In genomic region chr6:84052883-84053241, GRCh38 we compare ENCODE assay signal across 18 cellular contexts. TPM values are rescaled to one million over a fixed set of nuclear protein-coding genes. Genes with fewer than 3 reads are reported as not detected.
DNase-seq lines count a peak whose midpoint lies in the region; ATAC-seq and TF ChIP-seq lines count a peak whose summit lies in the region.
"Had no signal": no experiment of that assay in that cellular context is flagged by ENCODE, and none has a peak within 500 bp of the region (broad histone marks: within the 10 kb centered on the region; RNA-seq: fewer than 3 reads in every experiment).

No MANE protein-coding gene starts in this region.

- H3K4me1 ChIP-seq in H9 (ENCODE audit: insufficient read depth, low read length) (peaks cover 4% of the 10 kb centered on the region), hepatocyte (ENCODE audit: insufficient read depth) (peaks cover 7% of the 10 kb centered on the region), OCI-LY7 (ENCODE audit: insufficient read depth, low read length, poor library complexity, severe bottlenecking) (no peaks in the 10 kb centered on the region), prostate gland (replicated peaks) (no peaks in the 10 kb centered on the region)
- H3K4me1 ChIP-seq: foreskin keratinocyte had no signal

- H3K27me3 Mint-ChIP-seq in H9 (ENCODE audit: low read depth), result no peaks in the 10 kb centered on the region; the same call in 1 of the 2 replicates
- H3K27me3 Mint-ChIP-seq in WTC11 (ENCODE audit: low read depth), result no peaks in the 10 kb centered on the region
- peaks cover 6% of the 10 kb centered on the region for H3K27me3 Mint-ChIP-seq in osteocyte (ENCODE audit: unreplicated experiment)
- H3K27me3 Mint-ChIP-seq: stimulated activated memory B cell treated with anti-CD40 and anti-IgM and Interleukin-4, amounts not matched to agents 10 μg/mL and 1 μg/mL and 100 μg/mL, for 72 hours had no signal

- WGBS in H9 (ENCODE audit: extremely low coverage, insufficient read length, low lambda C conversion rate), result no CpG with 5 or more reads among the region's 7 CpGs
- 56% methylated on average over 7 of the region's 7 CpGs for WGBS in hepatocyte (ENCODE audit: low lambda C conversion rate, missing lambda C conversion rate)
- 82% methylated on average over 7 of the region's 7 CpGs for WGBS in prostate gland

- H3K79me1 ChIP-seq in H9 (ENCODE audit: insufficient read depth, low read depth, low read length, poor library complexity, severe bottlenecking), result no peaks in the 10 kb centered on the region

- H3K18ac ChIP-seq in H9 (ENCODE audit: insufficient read length, low read depth, low read length), result no peak overlapping the region

- H2AFZ ChIP-seq in H9 (ENCODE audit: low read length), result no peak overlapping the region
- peak overlapping the region; percentile 33 for H2AFZ ChIP-seq in hepatocyte
- no peak overlapping the region for H2AFZ ChIP-seq in OCI-LY7 (ENCODE audit: low read length)
- H2AFZ ChIP-seq: PC-9 had no signal

- H4K5ac ChIP-seq in H9 (ENCODE audit: insufficient read length, low read depth, low read length), result no peak overlapping the region

- no peaks in the 10 kb centered on the region for H3K23me2 ChIP-seq in H9 (ENCODE audit: insufficient read length, low read depth, low read length, poor library complexity, severe bottlenecking)

- H3K27ac ChIP-seq in H9 (ENCODE audit: insufficient read length, low read depth, low read length) (no peak overlapping the region), hepatocyte (no peak overlapping the region), OCI-LY7 (ENCODE audit: low read depth, low read length, poor library complexity, severe bottlenecking) (no peak overlapping the region), prostate gland (no peak overlapping the region)
- H3K27ac ChIP-seq: brain microvascular endothelial cell, foreskin keratinocyte, PC-9 had no signal

- no peak overlapping the region for H3K14ac ChIP-seq in H9 (ENCODE audit: insufficient read depth, low read length)

- H2BK15ac ChIP-seq in H9 (ENCODE audit: low read depth, low read length), result no peak overlapping the region

- ATAC-seq in WTC11, result peak; percentile 59
- ATAC-seq: activated CD4-positive, CD25-positive, alpha-beta regulatory T cell treated with anti-CD3 and anti-CD28 coated beads, Interleukin-2, amount 50 U/mL, for 24 hours; activated CD8-positive, alpha-beta T cell treated with anti-CD3 and anti-CD28 coated beads, Interleukin-2, amount 10 ng/mL, durations not matched to agents 7 days and 5 days; activated T-cell treated with anti-CD3 and anti-CD28 coated beads, Interleukin-2, amount 50 U/mL, for 72 hours; stimulated activated memory B cell treated with anti-CD40 and anti-IgM and Interleukin-4, amounts not matched to agents 10 μg/mL and 1 μg/mL and 100 μg/mL, for 72 hours had no signal

- no peaks in the 10 kb centered on the region for H3K79me2 ChIP-seq in H9 (ENCODE audit: insufficient read depth, low read length)
- H3K79me2 ChIP-seq in hepatocyte, result no peaks in the 10 kb centered on the region
- H3K79me2 ChIP-seq in OCI-LY7 (ENCODE audit: insufficient read depth, low read depth, low read length), result no peaks in the 10 kb centered on the region

- H3K4me3 ChIP-seq in hepatocyte (no peak overlapping the region), OCI-LY7 (ENCODE audit: low read depth, low read length, poor library complexity, severe bottlenecking) (no peak overlapping the region), prostate gland (no peak overlapping the region)
- H3K4me3 ChIP-seq: PC-9 had no signal

- CTCF ChIA-PET in WTC11 (lab: Charles Lee), result interaction anchor here (1.0 to 1.7 kb wide), 8 partner anchors 9 to 438 kb away, joined by 3 to 10 read pairs (median 4); partner anchors contain the start of genes CEP162 and CYB5R4
- CTCF ChIA-PET in OCI-LY7 (lab: Charles Lee; ENCODE audit: unreplicated experiment), result no interaction called here

- no peak overlapping the region for H2AK5ac ChIP-seq in H9 (ENCODE audit: insufficient read length, low read length)

- H2BK20ac ChIP-seq in H9 (ENCODE audit: low read depth, low read length, poor library complexity, severe bottlenecking), result no peak overlapping the region

- H2BK5ac ChIP-seq in H9 (ENCODE audit: insufficient read length, low read length), result no peak overlapping the region

- H3K56ac ChIP-seq in H9 (ENCODE audit: insufficient read length, low read depth, low read length), result no peak overlapping the region

- POLR2A ChIA-PET in WTC11 (lab: Charles Lee), result no interaction called here
- POLR2A ChIA-PET in OCI-LY7 (lab: Charles Lee), result no interaction called here

- H3K4ac ChIP-seq in H9 (ENCODE audit: low read depth, low read length), result no peak overlapping the region

- H3K9me3 ChIP-seq in H9 (ENCODE audit: control insufficient read depth, low read depth, low read length) (no peaks in the 10 kb centered on the region), hepatocyte (ENCODE audit: low read depth) (no peaks in the 10 kb centered on the region), OCI-LY7 (ENCODE audit: low read length) (no peaks in the 10 kb centered on the region), prostate gland (no peaks in the 10 kb centered on the region)
- H3K9me3 ChIP-seq: tibial nerve had no signal

- H3K4me3 Mint-ChIP-seq in H9, result peak overlapping the region; percentile 24 to 58; a peak in 2 of 5 replicates
- 0 out of 2 replicates have a peak overlapping the region, but pooled peaks have one; percentile 38 for H3K4me3 Mint-ChIP-seq in WTC11
- H3K4me3 Mint-ChIP-seq in osteocyte (ENCODE audit: unreplicated experiment), result peak overlapping the region; percentile 59
- H3K4me3 Mint-ChIP-seq: activated CD8-positive, alpha-beta T cell treated with anti-CD3 and anti-CD28 coated beads, Interleukin-2, amount 10 ng/mL, durations not matched to agents 7 days and 5 days; activated naive CD8-positive, alpha-beta T cell; activated T-cell treated with anti-CD3 and anti-CD28 coated beads, Interleukin-2, amount 50 U/mL, for 72 hours; stimulated activated memory B cell treated with anti-CD40 and anti-IgM and Interleukin-4, amounts not matched to agents 10 μg/mL and 1 μg/mL and 100 μg/mL, for 72 hours had no signal

- H3K4me1 Mint-ChIP-seq in H9 (peaks cover 29 to 38% of the 10 kb centered on the region in 2 experiments), WTC11 (peaks cover 34% of the 10 kb centered on the region), osteocyte (ENCODE audit: unreplicated experiment) (peaks cover 46% of the 10 kb centered on the region)
- H3K4me1 Mint-ChIP-seq: stimulated activated memory B cell treated with anti-CD40 and anti-IgM and Interleukin-4, amounts not matched to agents 10 μg/mL and 1 μg/mL and 100 μg/mL, for 72 hours had no signal

- no peak for TF ChIP-seq CTCF in H9 (conservative IDR thresholded peaks at IDR 0.05)
- TF ChIP-seq CTCF in WTC11 (IDR thresholded peaks at IDR 0.05), result no peak
- no peak for TF ChIP-seq CTCF in hepatocyte (IDR thresholded peaks at IDR 0.05; ENCODE audit: poor library complexity)
- TF ChIP-seq CTCF in osteocyte (IDR thresholded peaks at IDR 0.05), result no peak
- TF ChIP-seq CTCF in OCI-LY7 (conservative IDR thresholded peaks at IDR 0.05; ENCODE audit: low read length), result no peak
- TF ChIP-seq CTCF in prostate gland (IDR thresholded peaks at IDR 0.05), result no peak

- intact Hi-C loops in OCI-LY7 (cut with micrococcal nuclease; ENCODE audit: unreplicated experiment) (no loop called here), prostate gland (cut with DNase I) (no loop called here)

- peak overlapping the region in 2 of 3 experiments; percentile 44 to 89; a peak in 2 of 7 replicates for H3K27ac Mint-ChIP-seq in H9
- peak overlapping the region; percentile 53 for H3K27ac Mint-ChIP-seq in WTC11
- H3K27ac Mint-ChIP-seq in osteocyte (ENCODE audit: unreplicated experiment), result peak overlapping the region; percentile 95
- H3K27ac Mint-ChIP-seq: activated CD8-positive, alpha-beta T cell treated with anti-CD3 and anti-CD28 coated beads, Interleukin-2, amount 10 ng/mL, durations not matched to agents 7 days and 5 days; activated naive CD8-positive, alpha-beta T cell; activated T-cell treated with anti-CD3 and anti-CD28 coated beads, Interleukin-2, amount 50 U/mL, for 72 hours; stimulated activated memory B cell treated with anti-CD40 and anti-IgM and Interleukin-4, amounts not matched to agents 10 μg/mL and 1 μg/mL and 100 μg/mL, for 72 hours had no signal

- no peak overlapping the region for H4K91ac ChIP-seq in H9 (ENCODE audit: insufficient read length, low read depth, low read length)

- H3K27me3 ChIP-seq in H9 (ENCODE audit: insufficient read depth, low read length) (no peaks in the 10 kb centered on the region), hepatocyte (no peaks in the 10 kb centered on the region), prostate gland (replicated peaks; ENCODE audit: insufficient read depth) (no peaks in the 10 kb centered on the region)
- H3K27me3 ChIP-seq: brain microvascular endothelial cell, foreskin keratinocyte, tibial nerve had no signal

- H3T11ph ChIP-seq in H9 (ENCODE audit: low read length), result no peak overlapping the region

- no TSS peak for BruUV-seq in OCI-LY7 (replicated peaks; lab: Mats Ljungman, UMichigan)

- no peak for DNase-seq in H9
- DNase-seq in WTC11 (ENCODE audit: low spot score), result no peak
- no peak for DNase-seq in hepatocyte (ENCODE audit: low spot score)
- DNase-seq in osteocyte (ENCODE audit: extremely low spot score, unreplicated experiment), result no peak
- DNase-seq in OCI-LY7 (ENCODE audit: low spot score), result no peak
- no peak for DNase-seq in NCI-H2107 (lab: John Stamatoyannopoulos, UW)
- no peak for DNase-seq in prostate gland (ENCODE audit: low spot score)
- DNase-seq in GM19238 (ENCODE audit: insufficient read length, low spot score), result no peak
- DNase-seq: activated CD8-positive, alpha-beta T cell treated with anti-CD3 and anti-CD28 coated beads, Interleukin-2, amount 10 ng/mL, durations not matched to agents 7 days and 5 days; activated T-cell treated with anti-CD3 and anti-CD28 coated beads, Interleukin-2, amount 50 U/mL, for 72 hours; foreskin keratinocyte; T-helper 2 cell had no signal

- H3K9me2 ChIP-seq in hepatocyte (replicated peaks; ENCODE audit: insufficient read depth) (no peaks in the 10 kb centered on the region), OCI-LY7 (ENCODE audit: insufficient read depth, low read length) (no peaks in the 10 kb centered on the region)

- no peak overlapping the region for H2BK12ac ChIP-seq in H9 (ENCODE audit: insufficient read length, low read depth, low read length)

- no peaks in the 10 kb centered on the region for H4K20me1 ChIP-seq in H9 (ENCODE audit: control insufficient read depth, insufficient read depth, insufficient read length)
- no peaks in the 10 kb centered on the region for H4K20me1 ChIP-seq in hepatocyte (ENCODE audit: insufficient read depth, poor library complexity, severe bottlenecking)
- no peaks in the 10 kb centered on the region for H4K20me1 ChIP-seq in OCI-LY7 (ENCODE audit: insufficient read depth, low read length)

- TF ChIP-seq POLR2A in prostate gland (IDR thresholded peaks at IDR 0.05), result no peak

- H3K36me3 ChIP-seq in hepatocyte (replicated peaks; ENCODE audit: insufficient read depth, low read depth), result no peaks in the 10 kb centered on the region
- H3K36me3 ChIP-seq in OCI-LY7 (ENCODE audit: insufficient read depth, low read length), result no peaks in the 10 kb centered on the region
- no peaks in the 10 kb centered on the region for H3K36me3 ChIP-seq in prostate gland
- H3K36me3 ChIP-seq: brain microvascular endothelial cell, tibial nerve had no signal

- no peak overlapping the region for H2BK120ac ChIP-seq in H9 (ENCODE audit: low read depth, low read length, poor library complexity, severe bottlenecking)

- no peak overlapping the region for H3K9ac ChIP-seq in H9 (ENCODE audit: extremely low read depth, insufficient read length, low read length)

- no peaks in the 10 kb centered on the region for H3K9me3 Mint-ChIP-seq in H9
- no peaks in the 10 kb centered on the region for H3K9me3 Mint-ChIP-seq in WTC11
- no peaks in the 10 kb centered on the region for H3K9me3 Mint-ChIP-seq in osteocyte (ENCODE audit: unreplicated experiment)
- H3K9me3 Mint-ChIP-seq: activated T-cell treated with anti-CD3 and anti-CD28 coated beads, Interleukin-2, amount 50 U/mL, for 72 hours; stimulated activated memory B cell treated with anti-CD40 and anti-IgM and Interleukin-4, amounts not matched to agents 10 μg/mL and 1 μg/mL and 100 μg/mL, for 72 hours had no signal

- no peak overlapping the region for H4K8ac ChIP-seq in H9 (replicated peaks; ENCODE audit: insufficient read length, low read depth, low read length)

- H3K23ac ChIP-seq in H9 (ENCODE audit: insufficient read length, low read depth, low read length), result no peak overlapping the region

- no peaks in the 10 kb centered on the region; a peak in 1 of 7 replicates for H3K36me3 Mint-ChIP-seq in H9 (ENCODE audit: insufficient read depth in 1 of 3, low read depth in 3 of 3)
- no peaks in the 10 kb centered on the region for H3K36me3 Mint-ChIP-seq in WTC11
- no peaks in the 10 kb centered on the region for H3K36me3 Mint-ChIP-seq in osteocyte (ENCODE audit: unreplicated experiment)
- H3K36me3 Mint-ChIP-seq: activated naive CD8-positive, alpha-beta T cell; stimulated activated memory B cell treated with anti-CD40 and anti-IgM and Interleukin-4, amounts not matched to agents 10 μg/mL and 1 μg/mL and 100 μg/mL, for 72 hours had no signal

- H3K4me2 ChIP-seq in H9 (ENCODE audit: insufficient read depth, insufficient read length, low read length), result peak overlapping the region; percentile 30
- peak overlapping the region; percentile 63 for H3K4me2 ChIP-seq in hepatocyte
- no peak overlapping the region for H3K4me2 ChIP-seq in OCI-LY7 (ENCODE audit: low read length)
- H3K4me2 ChIP-seq: PC-9 had no signal

RNA-seq across cellular contexts. Expression of gene MRAP2, which starts 19.3 kb away (rescaled TPM):
- total RNA-seq in H9 (2021), result 8.0 and 8.3 TPM in 2 replicates
- total RNA-seq in WTC11 (2021), result 4.8 to 5.2 TPM (median 4.9 TPM) in 3 replicates
- 0.88 and 2.5 TPM in 2 replicates for total RNA-seq in hepatocyte
- 2.2 and 3.2 TPM in 2 replicates for polyA plus RNA-seq in hepatocyte
- total RNA-seq in osteocyte, result 9.2 and 10.7 TPM in 2 replicates
- not detected in 2 replicates for total RNA-seq in OCI-LY7 (2014; rRNA removed; shearing (Covaris generic))
- total RNA-seq in OCI-LY7 (2022), result not detected in 2 replicates
- 10 to 100 TPM; 10.6 to 11.5 TPM for total RNA-seq in prostate gland
- total RNA-seq: activated CD8-positive, alpha-beta T cell treated with anti-CD3 and anti-CD28 coated beads, Interleukin-2, amount 10 ng/mL, durations not matched to agents 7 days and 5 days; activated T-cell treated with anti-CD3 and anti-CD28 coated beads, Interleukin-2, amount 50 U/mL, for 72 hours; PC-9 had no signal
